9 cellular contexts compared by ENCODE assay signal in the genomic region with DNA sequence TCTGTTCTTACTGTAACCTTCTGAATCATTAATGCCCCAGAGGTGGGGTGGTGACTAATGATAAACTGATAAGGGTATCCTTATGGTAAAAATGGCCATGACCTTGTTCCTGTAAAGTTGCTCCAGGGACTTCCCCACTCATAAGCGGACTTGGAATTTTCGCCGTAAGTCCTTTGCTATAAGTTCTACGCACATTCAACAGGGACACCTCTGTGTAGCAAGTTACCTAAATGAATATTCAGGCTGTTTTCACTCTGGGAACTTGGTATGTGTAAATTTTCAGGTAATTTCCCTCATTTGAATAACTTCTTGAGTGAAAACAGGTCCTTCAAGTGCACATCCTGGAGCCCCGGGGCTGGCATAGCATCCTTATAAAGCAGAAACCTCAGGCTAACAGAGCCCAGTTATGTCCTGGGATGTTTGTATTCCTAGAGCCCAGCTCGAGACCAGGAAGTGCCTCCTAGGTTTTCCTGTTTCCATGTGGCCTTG. TPM values are rescaled to one million over a fixed set of nuclear protein-coding genes. Genes with fewer than 3 reads are reported as not detected.
A peak's percentile ranks its signal among the peaks of the same experiment; 100 is the strongest.
DNase-seq lines count a peak whose midpoint lies in the region; ATAC-seq and TF ChIP-seq lines count a peak whose summit lies in the region.
"Had no signal": no experiment of that assay in that cellular context is flagged by ENCODE, and none has a peak within 500 bp of the region (broad histone marks: within the 10 kb centered on the region; RNA-seq: fewer than 3 reads in every experiment).

No MANE protein-coding gene starts in this region.

- ATAC-seq in HG02763 (IDR thresholded peaks at IDR 0.05; ENCODE audit: unreplicated experiment) (peak; percentile 69), Panc1 (no peak)

- no peak for TF ChIP-seq EP300 in esophagus muscularis mucosa (IDR thresholded peaks at IDR 0.05)

- TF ChIP-seq CTCF in Panc1 (IDR thresholded peaks at IDR 0.05), result no peak
- no peak for TF ChIP-seq CTCF in esophagus muscularis mucosa (IDR thresholded peaks at IDR 0.05)

- H3K27me3 ChIP-seq in Panc1 (ENCODE audit: control insufficient read depth, insufficient read depth, low read length), result no peaks in the 10 kb centered on the region
- H3K27me3 ChIP-seq in esophagus muscularis mucosa, result no peaks in the 10 kb centered on the region
- H3K27me3 ChIP-seq: sigmoid colon had no signal

- H3K27ac Mint-ChIP-seq in activated naive CD4-positive, alpha-beta T cell treated with anti-CD3 and anti-CD28 coated beads, Interleukin-2, amount 10 ng/mL, durations not matched to agents 7 days and 5 days, result no peak overlapping the region
- H3K27ac Mint-ChIP-seq in stimulated activated naive CD8-positive, alpha-beta T cell treated with anti-CD3 and anti-CD28 coated beads, Interleukin-15, Interleukin-2, amounts not matched to agents 100 ng/mL and 50 ng/mL, for 24 hours, result peak overlapping the region; percentile 99

- intact Hi-C loops in Panc1 (cut with micrococcal nuclease; ENCODE audit: unreplicated experiment), result no loop called here
- intact Hi-C loops in esophagus muscularis mucosa (cut with DNase I), result no loop called here

- TF ChIP-seq POLR2A in esophagus muscularis mucosa (IDR thresholded peaks at IDR 0.05; ENCODE audit: low read depth), result no peak

- POLR2A ChIA-PET in Panc1 (lab: Charles Lee), result no interaction called here

- H3K9me3 ChIP-seq in Panc1 (ENCODE audit: control insufficient read depth, insufficient read depth, low read depth, low read length) (no peaks in the 10 kb centered on the region), esophagus muscularis mucosa (no peaks in the 10 kb centered on the region)
- H3K9me3 ChIP-seq: sigmoid colon had no signal

- no TSS peak for BruUV-seq in Panc1 (replicated peaks; lab: Mats Ljungman, UMichigan)

- no peaks in the 10 kb centered on the region for H3K36me3 ChIP-seq in Panc1 (ENCODE audit: control insufficient read depth, insufficient read depth, low read length)
- no peaks in the 10 kb centered on the region for H3K36me3 ChIP-seq in esophagus muscularis mucosa
- H3K36me3 ChIP-seq: sigmoid colon had no signal

- H3K4me3 Mint-ChIP-seq in activated naive CD4-positive, alpha-beta T cell treated with anti-CD3 and anti-CD28 coated beads, Interleukin-2, amount 10 ng/mL, durations not matched to agents 7 days and 5 days, result no peak overlapping the region
- H3K4me3 Mint-ChIP-seq in stimulated activated naive CD8-positive, alpha-beta T cell treated with anti-CD3 and anti-CD28 coated beads, Interleukin-15, Interleukin-2, amounts not matched to agents 100 ng/mL and 50 ng/mL, for 24 hours, result peak overlapping the region; percentile 71

- no peaks in the 10 kb centered on the region for H3K27me3 Mint-ChIP-seq in activated naive CD4-positive, alpha-beta T cell treated with anti-CD3 and anti-CD28 coated beads, Interleukin-2, amount 10 ng/mL, durations not matched to agents 7 days and 5 days
- no peaks in the 10 kb centered on the region for H3K27me3 Mint-ChIP-seq in stimulated activated naive CD8-positive, alpha-beta T cell treated with anti-CD3 and anti-CD28 coated beads, Interleukin-15, Interleukin-2, amounts not matched to agents 100 ng/mL and 50 ng/mL, for 24 hours

- peak; percentile 29 for DNase-seq in activated naive CD4-positive, alpha-beta T cell treated with Interleukin-2 at 50 U/mL for 16 hours
- DNase-seq in activated naive CD4-positive, alpha-beta T cell treated with anti-CD3 and anti-CD28 coated beads, Interleukin-2, amount 10 ng/mL, durations not matched to agents 7 days and 5 days, result no peak
- DNase-seq in Panc1 (ENCODE audit: low read depth, low spot score) (no peak), esophagus muscularis mucosa (ENCODE audit: extremely low spot score) (no peak), NCI-H1694 treated with DMSO at 0.1 percent for 48 hours (lab: John Stamatoyannopoulos, UW) (no peak), OCI-M1 (lab: John Stamatoyannopoulos, UW) (no peak)
- DNase-seq: sigmoid colon had no signal

- no peaks in the 10 kb centered on the region for H3K36me3 Mint-ChIP-seq in activated naive CD4-positive, alpha-beta T cell treated with anti-CD3 and anti-CD28 coated beads, Interleukin-2, amount 10 ng/mL, durations not matched to agents 7 days and 5 days
- H3K36me3 Mint-ChIP-seq in stimulated activated naive CD8-positive, alpha-beta T cell treated with anti-CD3 and anti-CD28 coated beads, Interleukin-15, Interleukin-2, amounts not matched to agents 100 ng/mL and 50 ng/mL, for 24 hours (ENCODE audit: low read depth), result no peaks in the 10 kb centered on the region

- H3K4me1 ChIP-seq in Panc1 (ENCODE audit: control insufficient read depth, insufficient read depth, low read length) (peaks cover 44% of the 10 kb centered on the region), esophagus muscularis mucosa (no peaks in the 10 kb centered on the region)
- H3K4me1 ChIP-seq: sigmoid colon had no signal

- H3K4me3 ChIP-seq in Panc1 (ENCODE audit: low read depth in 2 of 2, low read length in 2 of 2) (no peak overlapping the region), esophagus muscularis mucosa (no peak overlapping the region)
- H3K4me3 ChIP-seq: sigmoid colon had no signal

- H3K4me1 Mint-ChIP-seq in activated naive CD4-positive, alpha-beta T cell treated with anti-CD3 and anti-CD28 coated beads, Interleukin-2, amount 10 ng/mL, durations not matched to agents 7 days and 5 days, result peaks cover 84% of the 10 kb centered on the region
- H3K4me1 Mint-ChIP-seq in stimulated activated naive CD8-positive, alpha-beta T cell treated with anti-CD3 and anti-CD28 coated beads, Interleukin-15, Interleukin-2, amounts not matched to agents 100 ng/mL and 50 ng/mL, for 24 hours (ENCODE audit: low read depth), result peaks cover 96% of the 10 kb centered on the region

- H3K9me3 Mint-ChIP-seq in activated naive CD4-positive, alpha-beta T cell treated with anti-CD3 and anti-CD28 coated beads, Interleukin-2, amount 10 ng/mL, durations not matched to agents 7 days and 5 days, result no peaks in the 10 kb centered on the region
- H3K9me3 Mint-ChIP-seq in stimulated activated naive CD8-positive, alpha-beta T cell treated with anti-CD3 and anti-CD28 coated beads, Interleukin-15, Interleukin-2, amounts not matched to agents 100 ng/mL and 50 ng/mL, for 24 hours, result no peaks in the 10 kb centered on the region

- H3K27ac ChIP-seq in Panc1 (ENCODE audit: low read length), result peak overlapping the region; percentile 27; the same call in 1 of the 2 replicates
- H3K27ac ChIP-seq in esophagus muscularis mucosa (replicated peaks in 1 of 4), result no peak overlapping the region
- H3K27ac ChIP-seq: sigmoid colon had no signal

- 87% methylated on average over 6 of the region's 6 CpGs for WGBS in esophagus muscularis mucosa

- CTCF ChIA-PET in activated naive CD4-positive, alpha-beta T cell treated with anti-CD3 and anti-CD28 coated beads, Interleukin-2, amount 10 ng/mL, durations not matched to agents 7 days and 5 days (lab: Charles Lee), result interaction anchor here (0.7 to 2.4 kb wide), 2 partner anchors 9 to 13 kb away, joined by 3 to 6 read pairs; no protein-coding TSS in a partner anchor
- CTCF ChIA-PET in Panc1 (lab: Charles Lee), result no interaction called here

- in situ Hi-C loops in Panc1 (cut with HindIII; ENCODE audit: low pct_unique_long_range_greater_than_20kb, low sequenced_read_pairs), result no loop called here

RNA-seq across cellular contexts. Expression of a gene that starts 9.4 kb away (rescaled TPM):
- 98.5 TPM for total RNA-seq in Panc1 (2021; ENCODE audit: unreplicated experiment)
- 52.1 TPM for polyA plus RNA-seq in Panc1 (2012; ENCODE audit: insufficient read length)
- total RNA-seq in esophagus muscularis mucosa, result 10 to 100 TPM; 27.4 to 73.4 (median 52.7) TPM
